Comparison of ENCODE assay signal across 24 cellular contexts in genomic region chr10:112225771-112226438, GRCh38. TPM values are rescaled to one million over a fixed set of nuclear protein-coding genes. Genes with fewer than 3 reads are reported as not detected.
"Had no signal": no experiment of that assay in that cellular context is flagged by ENCODE, and none has a peak within 500 bp of the region (broad histone marks: within the 10 kb centered on the region; RNA-seq: fewer than 3 reads in every experiment).

No MANE protein-coding gene starts in this region.

- DNase-seq: KBM-7, MG63, NCI-H1092, NCI-H1105 treated with DMSO at 0.1 percent for 48 hours, NCI-H1417 treated with DMSO at 0.1 percent for 48 hours, NCI-H146, NCI-H187, NCI-H2029, NCI-H2081 treated with DMSO at 0.1 percent for 48 hours, NCI-H226, NCI-H446, NCI-H510A, NCI-H524 treated with DMSO at 0.1 percent for 48 hours, NCI-H69, NCI-H774, Right ventricle myocardium superior, RPMI8226, SIG-M5 had no signal

- FAIRE-seq: HTR-8/SVneo, RCC 7860 had no signal

- H3K27ac ChIP-seq: HL-60, SJSA1, SK-N-MC had no signal

- H3K36me3 ChIP-seq: MG63, SJSA1 had no signal

- H3K27me3 ChIP-seq: MG63, SJSA1 had no signal

- H3K9me3 ChIP-seq: SJSA1 had no signal

- H3K4me3 ChIP-seq: MG63, SJSA1, SK-N-MC had no signal

RNA-seq across cellular contexts. Expression of gene TECTB, which starts 57.3 kb away (rescaled TPM):
- total RNA-seq: LHCN-M2, Right ventricle myocardium superior, SJSA1 had no signal
